Comparison of ENCODE assay signal across 15 cellular contexts in genomic region chr1:61055110-61055614, GRCh38. TPM values are rescaled to one million over a fixed set of nuclear protein-coding genes. Genes with fewer than 3 reads are reported as not detected.
A peak's percentile ranks its signal among the peaks of the same experiment; 100 is the strongest.
DNase-seq lines count a peak whose midpoint lies in the region; TF ChIP-seq lines count a peak whose summit lies in the region.
"Had no signal": no experiment of that assay in that cellular context is flagged by ENCODE, and none has a peak within 500 bp of the region (broad histone marks: within the 10 kb centered on the region; RNA-seq: fewer than 3 reads in every experiment).

No MANE protein-coding gene starts in this region.

- no peaks in the 10 kb centered on the region for H3K27me3 ChIP-seq in thyroid gland
- peaks cover 5% of the 10 kb centered on the region for H3K27me3 ChIP-seq in CD4-positive, alpha-beta memory T cell (ENCODE audit: insufficient read depth, low read length)

- H3K9me3 ChIP-seq in thyroid gland, result no peaks in the 10 kb centered on the region
- H3K9me3 ChIP-seq in CD4-positive, alpha-beta memory T cell (ENCODE audit: control insufficient read depth in 1 of 2, low read length in 2 of 2), result no peaks in the 10 kb centered on the region

- intact Hi-C loops in thyroid gland (cut with DNase I), result no loop called here
- intact Hi-C loops in CD4-positive, alpha-beta memory T cell (cut with micrococcal nuclease), result loop anchor here (10.0 kb wide), 1 partner anchor 260 kb away; no protein-coding TSS in a partner anchor

- no peak for TF ChIP-seq CTCF in thyroid gland (IDR thresholded peaks at IDR 0.05)

- POLR2A ChIA-PET in CD4-positive, alpha-beta memory T cell (lab: Charles Lee; ENCODE audit: partially characterized antibody), result interaction anchor here (3.2 kb wide), 2 partner anchors 22 to 27 kb away, joined by 11 to 24 read pairs; partner anchors contain the start of gene NFIA

- H3K4me3 Mint-ChIP-seq in CD4-positive, alpha-beta memory T cell, result peak overlapping the region in 2 of 8 donors; percentile 29 to 70

- DNase-seq in NCI-H345 (lab: John Stamatoyannopoulos, UW) (peak; percentile 10), NCI-H345 treated with DMSO at 0.1 percent for 48 hours (lab: John Stamatoyannopoulos, UW; ENCODE audit: unreplicated experiment) (no peak), cerebellar cortex (ENCODE audit: low spot score) (peak; percentile 33), medulla oblongata (ENCODE audit: extremely low spot score) (peak; percentile 36), thyroid gland (no peak)
- no peak for DNase-seq in stimulated activated CD4-positive, alpha-beta T cell treated with anti-CD3 and anti-CD28 coated beads, Interleukin-15, amount 100 ng/mL, for 24 hours
- no peak for DNase-seq in CD4-positive, alpha-beta memory T cell
- DNase-seq in activated naive CD4-positive, alpha-beta T cell treated with Interleukin-2 at 50 U/mL for 16 hours, result no peak
- DNase-seq: effector CD8-positive, alpha-beta T cell; hippocampal formation; naive thymus-derived CD4-positive, alpha-beta T cell; NCI-H1436; T-helper 9 cell had no signal

- no peaks in the 10 kb centered on the region for H3K9me3 Mint-ChIP-seq in CD4-positive, alpha-beta memory T cell
- H3K9me3 Mint-ChIP-seq: activated naive CD4-positive, alpha-beta T cell treated with anti-CD3 and anti-CD28 coated beads, Interleukin-2, amount 50 U/mL, for 24 hours; stimulated activated effector memory CD8-positive, alpha-beta T cell treated with anti-CD3 and anti-CD28 coated beads, Interleukin-12 subunit alpha, Interleukin-12 subunit beta, amount 100 ng/mL, for 72 hours had no signal

- H3K27ac Mint-ChIP-seq in CD4-positive, alpha-beta memory T cell, result no peak overlapping the region
- H3K27ac Mint-ChIP-seq: activated naive CD4-positive, alpha-beta T cell treated with anti-CD3 and anti-CD28 coated beads, Interleukin-2, amount 50 U/mL, for 24 hours; naive thymus-derived CD4-positive, alpha-beta T cell; stimulated activated effector memory CD8-positive, alpha-beta T cell treated with anti-CD3 and anti-CD28 coated beads, Interleukin-12 subunit alpha, Interleukin-12 subunit beta, amount 100 ng/mL, for 72 hours had no signal

- peak overlapping the region; percentile 96 to 99 (median 98) for H3K27ac ChIP-seq in thyroid gland
- no peak overlapping the region for H3K27ac ChIP-seq in CD4-positive, alpha-beta memory T cell (ENCODE audit: low read depth, low read length)

- peaks cover 35 to 45% of the 10 kb centered on the region in 2 donors for H3K27me3 Mint-ChIP-seq in CD4-positive, alpha-beta memory T cell

- H3K36me3 ChIP-seq in thyroid gland, result no peaks in the 10 kb centered on the region
- no peaks in the 10 kb centered on the region for H3K36me3 ChIP-seq in CD4-positive, alpha-beta memory T cell (ENCODE audit: insufficient read depth, low read length)

- H3K4me1 Mint-ChIP-seq in CD4-positive, alpha-beta memory T cell, result peaks cover 16 to 40% (median 27%) of the 10 kb centered on the region in 4 donors

- H3K36me3 Mint-ChIP-seq in CD4-positive, alpha-beta memory T cell, result peaks cover 0 to 3% of the 10 kb centered on the region in 2 donors
- H3K36me3 Mint-ChIP-seq: activated naive CD4-positive, alpha-beta T cell treated with anti-CD3 and anti-CD28 coated beads, Interleukin-2, amount 50 U/mL, for 24 hours had no signal

- H3K4me3 ChIP-seq in thyroid gland (replicated peaks in 1 of 3), result no peak overlapping the region
- H3K4me3 ChIP-seq in CD4-positive, alpha-beta memory T cell (ENCODE audit: low read length in 2 of 2), result no peak overlapping the region

- H3K4me1 ChIP-seq in thyroid gland, result peaks cover 45 to 47% of the 10 kb centered on the region in 2 donors
- H3K4me1 ChIP-seq in CD4-positive, alpha-beta memory T cell (ENCODE audit: insufficient read depth, low read length), result peaks cover 42% of the 10 kb centered on the region

- CTCF ChIA-PET in CD4-positive, alpha-beta memory T cell (lab: Charles Lee; ENCODE audit: partially characterized antibody), result interaction anchor here (0.9 to 2.0 kb wide), 3 partner anchors 10 to 155 kb away, joined by 4 to 8 read pairs (median 5); no protein-coding TSS in a partner anchor

- TF ChIP-seq POLR2A in thyroid gland (IDR thresholded peaks at IDR 0.05), result no peak

RNA-seq across cellular contexts. Expression of gene NFIA, which starts 27.2 kb away (rescaled TPM):
- total RNA-seq in thyroid gland, result 100 to 1,000 TPM; 105 to 149 (median 118) TPM
- total RNA-seq in CD4-positive, alpha-beta memory T cell, result 1 to 10 TPM; 6.9 to 7.3 TPM
- 1 to 10 TPM; 5.1 to 6.6 TPM for polyA plus RNA-seq in CD4-positive, alpha-beta memory T cell

Comparison
In these comparisons a context has a peak if more than half of its experiments do, and no peak if none do; other contexts are left out.
1. DNase-seq: peak in NCI-H345 (single experiment), cerebellar cortex (single experiment) and medulla oblongata (single experiment); none in NCI-H345 treated with DMSO at 0.1 percent for 48 hours (single experiment), thyroid gland (0 of 2), stimulated activated CD4-positive, alpha-beta T cell treated with anti-CD3 and anti-CD28 coated beads, Interleukin-15, amount 100 ng/mL, for 24 hours (single experiment), CD4-positive, alpha-beta memory T cell (0 of 5) and activated naive CD4-positive, alpha-beta T cell treated with Interleukin-2 at 50 U/mL for 16 hours (single experiment).
2. RNA of gene NFIA, which starts 27.2 kb away (total RNA-seq): 105 to 149 TPM in thyroid gland; 6.9 to 7.3 TPM in CD4-positive, alpha-beta memory T cell; every median in the first group is over 10 times any median in the second.